Comparison of ENCODE assay signal across 1 cellular context in the genomic region with DNA sequence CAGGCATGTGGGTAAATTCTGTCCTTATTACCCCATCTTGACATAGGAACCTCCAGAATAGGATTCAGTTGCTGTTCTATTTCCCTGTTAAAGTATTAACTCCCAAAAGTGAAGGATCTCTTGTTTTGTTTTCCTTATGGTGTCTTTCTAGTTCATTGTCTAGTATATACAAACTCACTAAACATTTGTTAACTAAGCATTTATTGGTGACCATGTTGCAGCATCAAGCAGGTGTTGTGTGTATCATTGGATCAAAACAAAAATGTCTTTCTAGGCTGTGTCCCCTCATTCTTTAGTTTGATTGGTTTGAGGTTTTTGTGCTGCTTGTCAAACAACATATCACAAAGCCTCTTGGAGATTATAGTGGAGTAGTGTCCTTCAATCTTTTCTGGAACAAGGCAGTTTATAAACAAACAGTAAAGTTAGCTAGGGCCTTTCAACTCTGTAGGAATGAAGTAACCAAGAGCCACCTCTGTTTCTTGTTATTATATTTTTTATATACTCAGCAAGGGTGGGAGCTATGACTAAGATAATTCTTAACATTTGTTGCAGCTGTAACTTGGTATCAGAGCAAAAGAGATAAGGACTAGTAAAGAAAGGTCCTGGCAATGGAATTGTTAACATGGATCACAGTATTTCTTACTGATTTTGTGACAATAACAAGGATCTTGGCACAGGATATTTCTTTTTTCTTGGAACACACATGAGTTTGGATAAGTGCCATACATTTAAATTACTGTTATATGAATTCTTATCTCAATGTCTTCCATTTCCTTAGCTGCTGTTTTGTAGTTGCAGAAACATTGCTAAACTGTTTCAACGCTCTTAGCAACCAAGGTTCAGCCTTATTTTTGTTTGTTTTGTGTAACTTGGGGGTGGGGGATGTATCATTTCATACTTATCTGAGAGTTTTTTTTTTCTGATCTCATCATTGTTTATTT.
TF ChIP-seq lines count a peak whose summit lies in the region.

No MANE protein-coding gene starts in this region.

TF ChIP-seq in K562, 482 proteins besides CTCF, POLR2A, EP300 and RAD21 (continued from another document and continues in another):
- peak; percentile 96 for TF ChIP-seq HMBOX1 (IDR thresholded peaks at IDR 0.05)
- TF ChIP-seq MXI1 (IDR thresholded peaks at IDR 0.05; ENCODE audit: low read depth, low read length) = peak; percentile 15; the same call in 1 of the 2 replicates
- TF ChIP-seq PML (IDR thresholded peaks at IDR 0.05; ENCODE audit: low read length) = peak; percentile 70
- TF ChIP-seq ZNF263 (CRISPR knock-in tag; IDR thresholded peaks at IDR 0.05; ENCODE audit: borderline replicate concordance) = no peak
- 0 out of 6 replicates have a peak, but pooled peaks of 1 of the 3 experiments have one; percentile 47 for TF ChIP-seq ZBTB11 (CRISPR knock-in tag; IDR thresholded peaks at IDR 0.05)
- TF ChIP-seq FOXJ3 (CRISPR knock-in tag; IDR thresholded peaks at IDR 0.05) = peak; percentile 70; the same call in 1 of the 2 replicates
- peak; percentile 87 for TF ChIP-seq SOX6 (IDR thresholded peaks at IDR 0.05)
- peak; percentile 18; the same call in 1 of the 2 replicates for TF ChIP-seq CEBPB (tag; IDR thresholded peaks at IDR 0.05)
- peak; percentile 92 for TF ChIP-seq SMARCA4 (IDR thresholded peaks at IDR 0.05)
- TF ChIP-seq, protein P1, sequence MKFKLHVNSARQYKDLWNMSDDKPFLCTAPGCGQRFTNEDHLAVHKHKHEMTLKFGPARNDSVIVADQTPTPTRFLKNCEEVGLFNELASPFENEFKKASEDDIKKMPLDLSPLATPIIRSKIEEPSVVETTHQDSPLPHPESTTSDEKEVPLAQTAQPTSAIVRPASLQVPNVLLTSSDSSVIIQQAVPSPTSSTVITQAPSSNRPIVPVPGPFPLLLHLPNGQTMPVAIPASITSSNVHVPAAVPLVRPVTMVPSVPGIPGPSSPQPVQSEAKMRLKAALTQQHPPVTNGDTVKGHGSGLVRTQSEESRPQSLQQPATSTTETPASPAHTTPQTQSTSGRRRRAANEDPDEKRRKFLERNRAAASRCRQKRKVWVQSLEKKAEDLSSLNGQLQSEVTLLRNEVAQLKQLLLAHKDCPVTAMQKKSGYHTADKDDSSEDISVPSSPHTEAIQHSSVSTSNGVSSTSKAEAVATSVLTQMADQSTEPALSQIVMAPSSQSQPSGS (CRISPR knock-in tag; IDR thresholded peaks at IDR 0.05) = no peak
- TF ChIP-seq ARID3A (IDR thresholded peaks at IDR 0.05; ENCODE audit: borderline replicate concordance, low read depth, low read length) = peak; percentile 76; the same call in 1 of the 2 replicates
- no peak for TF ChIP-seq ZNF23 (CRISPR knock-in tag; IDR thresholded peaks at IDR 0.05)
- peak in 1 of 2 experiments; percentile 56; a peak in 1 of 4 replicates for TF ChIP-seq ZMIZ1 (IDR thresholded peaks at IDR 0.05; ENCODE audit: low read depth in 2 of 2, low read length in 2 of 2)
- TF ChIP-seq, protein P2, sequence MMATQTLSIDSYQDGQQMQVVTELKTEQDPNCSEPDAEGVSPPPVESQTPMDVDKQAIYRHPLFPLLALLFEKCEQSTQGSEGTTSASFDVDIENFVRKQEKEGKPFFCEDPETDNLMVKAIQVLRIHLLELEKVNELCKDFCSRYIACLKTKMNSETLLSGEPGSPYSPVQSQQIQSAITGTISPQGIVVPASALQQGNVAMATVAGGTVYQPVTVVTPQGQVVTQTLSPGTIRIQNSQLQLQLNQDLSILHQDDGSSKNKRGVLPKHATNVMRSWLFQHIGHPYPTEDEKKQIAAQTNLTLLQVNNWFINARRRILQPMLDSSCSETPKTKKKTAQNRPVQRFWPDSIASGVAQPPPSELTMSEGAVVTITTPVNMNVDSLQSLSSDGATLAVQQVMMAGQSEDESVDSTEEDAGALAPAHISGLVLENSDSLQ (IDR thresholded peaks at IDR 0.05) = 0 out of 2 replicates have a peak, but pooled peaks have one; percentile 11
- TF ChIP-seq FOXA3 (CRISPR knock-in tag; conservative IDR thresholded peaks at IDR 0.05 in 1 of 2, IDR thresholded peaks at IDR 0.05 in 1 of 2) = no peak
- peak; percentile 43 for TF ChIP-seq CCNT2 (IDR thresholded peaks at IDR 0.05; ENCODE audit: borderline replicate concordance, extremely low read depth, insufficient read length, low read depth, low read length)
- TF ChIP-seq ARNT (IDR thresholded peaks at IDR 0.05) = 0 out of 4 replicates have a peak, but pooled peaks of 1 of the 2 experiments have one; percentile 39
- TF ChIP-seq NFE2 (IDR thresholded peaks at IDR 0.05; ENCODE audit: low read depth) = peak; percentile 64; the same call in 1 of the 2 replicates
- TF ChIP-seq ZNF282 (CRISPR knock-in tag; IDR thresholded peaks at IDR 0.05) = no peak
- peak; percentile 52 for TF ChIP-seq FOSL1 (tag; conservative IDR thresholded peaks at IDR 0.05)
- peak; percentile 68; the same call in 1 of the 2 replicates for TF ChIP-seq ZNF384 (IDR thresholded peaks at IDR 0.05; ENCODE audit: low read depth, low read length)
- TF ChIP-seq, protein P3, sequence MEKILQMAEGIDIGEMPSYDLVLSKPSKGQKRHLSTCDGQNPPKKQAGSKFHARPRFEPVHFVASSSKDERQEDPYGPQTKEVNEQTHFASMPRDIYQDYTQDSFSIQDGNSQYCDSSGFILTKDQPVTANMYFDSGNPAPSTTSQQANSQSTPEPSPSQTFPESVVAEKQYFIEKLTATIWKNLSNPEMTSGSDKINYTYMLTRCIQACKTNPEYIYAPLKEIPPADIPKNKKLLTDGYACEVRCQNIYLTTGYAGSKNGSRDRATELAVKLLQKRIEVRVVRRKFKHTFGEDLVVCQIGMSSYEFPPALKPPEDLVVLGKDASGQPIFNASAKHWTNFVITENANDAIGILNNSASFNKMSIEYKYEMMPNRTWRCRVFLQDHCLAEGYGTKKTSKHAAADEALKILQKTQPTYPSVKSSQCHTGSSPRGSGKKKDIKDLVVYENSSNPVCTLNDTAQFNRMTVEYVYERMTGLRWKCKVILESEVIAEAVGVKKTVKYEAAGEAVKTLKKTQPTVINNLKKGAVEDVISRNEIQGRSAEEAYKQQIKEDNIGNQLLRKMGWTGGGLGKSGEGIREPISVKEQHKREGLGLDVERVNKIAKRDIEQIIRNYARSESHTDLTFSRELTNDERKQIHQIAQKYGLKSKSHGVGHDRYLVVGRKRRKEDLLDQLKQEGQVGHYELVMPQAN (IDR thresholded peaks at IDR 0.05; ENCODE audit: borderline replicate concordance) = no peak
- TF ChIP-seq SMARCE1 (IDR thresholded peaks at IDR 0.05) = peak; percentile 83
- TF ChIP-seq KAT7 (CRISPR knock-in tag; IDR thresholded peaks at IDR 0.05; ENCODE audit: borderline replicate concordance) = no peak
- peak; percentile 62 for TF ChIP-seq MAFF (IDR thresholded peaks at IDR 0.05; ENCODE audit: low read length)
- TF ChIP-seq WHSC1 (IDR thresholded peaks at IDR 0.05; ENCODE audit: low read length) = no peak
- TF ChIP-seq GMEB1 (CRISPR knock-in tag; IDR thresholded peaks at IDR 0.05) = no peak
- 0 out of 2 replicates have a peak, but pooled peaks have one; percentile 37 for TF ChIP-seq ATF3 (IDR thresholded peaks at IDR 0.05)
- no peak for TF ChIP-seq ATF3 (CRISPR knock-in tag; conservative IDR thresholded peaks at IDR 0.05)
- TF ChIP-seq ERF (CRISPR knock-in tag; IDR thresholded peaks at IDR 0.05) = no peak
- peak; percentile 80 for TF ChIP-seq SMARCC2 (IDR thresholded peaks at IDR 0.05; ENCODE audit: low read depth)
- 0 out of 2 replicates have a peak, but pooled peaks have one; percentile 21 for TF ChIP-seq ZFX (CRISPR knock-in tag; IDR thresholded peaks at IDR 0.05)
- TF ChIP-seq, protein P4, sequence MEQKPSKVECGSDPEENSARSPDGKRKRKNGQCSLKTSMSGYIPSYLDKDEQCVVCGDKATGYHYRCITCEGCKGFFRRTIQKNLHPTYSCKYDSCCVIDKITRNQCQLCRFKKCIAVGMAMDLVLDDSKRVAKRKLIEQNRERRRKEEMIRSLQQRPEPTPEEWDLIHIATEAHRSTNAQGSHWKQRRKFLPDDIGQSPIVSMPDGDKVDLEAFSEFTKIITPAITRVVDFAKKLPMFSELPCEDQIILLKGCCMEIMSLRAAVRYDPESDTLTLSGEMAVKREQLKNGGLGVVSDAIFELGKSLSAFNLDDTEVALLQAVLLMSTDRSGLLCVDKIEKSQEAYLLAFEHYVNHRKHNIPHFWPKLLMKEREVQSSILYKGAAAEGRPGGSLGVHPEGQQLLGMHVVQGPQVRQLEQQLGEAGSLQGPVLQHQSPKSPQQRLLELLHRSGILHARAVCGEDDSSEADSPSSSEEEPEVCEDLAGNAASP (IDR thresholded peaks at IDR 0.05) = no peak
- TF ChIP-seq TEAD4 (IDR thresholded peaks at IDR 0.05; ENCODE audit: low read length) = peak; percentile 79
- TF ChIP-seq TEAD4 (CRISPR knock-in tag; IDR thresholded peaks at IDR 0.05; ENCODE audit: borderline replicate concordance) = no peak
- TF ChIP-seq MTA2 (IDR thresholded peaks at IDR 0.05; ENCODE audit: low read depth) = peak; percentile 68
